Comparison of ENCODE assay signal across 9 cellular contexts in the genomic region with DNA sequence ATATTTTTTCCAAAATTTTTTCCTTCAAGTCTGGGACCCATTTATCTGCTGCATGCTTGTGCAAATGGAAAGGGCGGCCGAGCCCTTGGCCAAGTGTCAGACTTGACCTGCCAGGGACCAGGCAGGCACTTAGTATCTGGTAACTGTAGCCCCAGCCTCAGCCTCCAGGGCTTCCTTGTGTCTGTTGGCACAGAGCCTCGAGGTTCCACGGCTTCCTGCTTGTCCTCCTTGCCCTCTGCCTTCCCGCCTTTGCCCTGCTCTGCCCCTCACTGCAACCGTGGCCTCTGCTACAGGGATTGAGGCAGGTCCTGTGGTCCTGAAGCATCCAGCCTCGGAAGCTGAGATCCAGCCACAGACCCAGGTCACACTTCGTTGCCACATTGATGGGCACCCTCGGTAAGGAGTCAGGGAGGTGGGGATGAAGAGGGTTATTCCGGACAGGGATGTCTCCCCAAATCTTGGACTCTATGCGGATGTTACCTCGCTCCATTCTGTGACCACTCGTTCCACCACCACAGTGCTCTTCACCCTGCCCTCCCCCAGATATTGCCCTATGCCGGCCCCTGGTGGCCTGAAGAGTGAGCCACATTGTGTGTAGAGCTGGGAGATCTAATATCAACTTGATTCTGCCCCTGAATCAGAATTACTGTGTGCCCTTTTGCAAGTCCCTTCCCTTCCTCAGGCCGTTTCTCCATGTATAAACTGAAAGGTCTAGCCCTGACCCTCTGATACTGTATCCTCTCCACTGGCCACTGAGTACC. TPM values are rescaled to one million over a fixed set of nuclear protein-coding genes. Genes with fewer than 3 reads are reported as not detected.
DNase-seq lines count a peak whose midpoint lies in the region; ATAC-seq and TF ChIP-seq lines count a peak whose summit lies in the region.
"Had no signal": no experiment of that assay in that cellular context is flagged by ENCODE, and none has a peak within 500 bp of the region (broad histone marks: within the 10 kb centered on the region; RNA-seq: fewer than 3 reads in every experiment).

No MANE protein-coding gene starts in this region.

- no peaks in the 10 kb centered on the region for H3K9me3 Mint-ChIP-seq in activated CD4-positive, alpha-beta memory T cell treated with anti-CD3 and anti-CD28 coated beads, Interleukin-2, amount 10 ng/mL, durations not matched to agents 7 days and 5 days

- no peaks in the 10 kb centered on the region for H3K36me3 ChIP-seq in aorta (ENCODE audit: control insufficient read depth in 1 of 2, insufficient read depth in 2 of 2, low read length in 1 of 2)

- no peaks in the 10 kb centered on the region for H3K4me1 ChIP-seq in aorta (ENCODE audit: control insufficient read depth in 1 of 2, insufficient read depth in 2 of 2, low read length in 2 of 2)

- no peak for TF ChIP-seq CTCF in coronary artery (IDR thresholded peaks at IDR 0.05)

- no peak overlapping the region for H3K4me3 Mint-ChIP-seq in activated CD4-positive, alpha-beta memory T cell treated with anti-CD3 and anti-CD28 coated beads, Interleukin-2, amount 10 ng/mL, durations not matched to agents 7 days and 5 days
- H3K4me3 Mint-ChIP-seq: IgD-negative memory B cell had no signal

- H3K36me3 Mint-ChIP-seq in activated CD4-positive, alpha-beta memory T cell treated with anti-CD3 and anti-CD28 coated beads, Interleukin-2, amount 10 ng/mL, durations not matched to agents 7 days and 5 days (ENCODE audit: low read depth), result no peaks in the 10 kb centered on the region

- POLR2A ChIA-PET in activated CD4-positive, alpha-beta memory T cell treated with anti-CD3 and anti-CD28 coated beads, Interleukin-2, amount 10 ng/mL, durations not matched to agents 7 days and 5 days (lab: Charles Lee), result no interaction called here

- no peaks in the 10 kb centered on the region for H3K27me3 ChIP-seq in aorta (ENCODE audit: control insufficient read depth in 1 of 2, insufficient read depth in 2 of 2, low read length in 1 of 2)

- CTCF ChIA-PET in activated CD4-positive, alpha-beta memory T cell treated with anti-CD3 and anti-CD28 coated beads, Interleukin-2, amount 10 ng/mL, durations not matched to agents 7 days and 5 days (lab: Charles Lee), result interaction anchor here (0.6 kb wide), 1 partner anchor 524 kb away, joined by 3 read pairs; no protein-coding TSS in a partner anchor

- H3K27me3 Mint-ChIP-seq in activated CD4-positive, alpha-beta memory T cell treated with anti-CD3 and anti-CD28 coated beads, Interleukin-2, amount 10 ng/mL, durations not matched to agents 7 days and 5 days, result no peaks in the 10 kb centered on the region

- 14 to 17% methylated on average over 15 of the region's 15 CpGs for WGBS in aorta, 2 donors

- peak; percentile 70 for ATAC-seq in aorta (ENCODE audit: low FRiP score)

- intact Hi-C loops in aorta (cut with DNase I), result loop anchor here (2.0 to 5.0 kb wide), 3 partner anchors 57 to 229 kb away; no protein-coding TSS in a partner anchor

- H3K27ac ChIP-seq in aorta (ENCODE audit: low read depth in 1 of 2, low read length in 2 of 2) (no peak overlapping the region), coronary artery (no peak overlapping the region)

- no peaks in the 10 kb centered on the region for H3K9me3 ChIP-seq in aorta (ENCODE audit: control insufficient read depth, low read length)

- no peak overlapping the region for H3K27ac Mint-ChIP-seq in activated CD4-positive, alpha-beta memory T cell treated with anti-CD3 and anti-CD28 coated beads, Interleukin-2, amount 10 ng/mL, durations not matched to agents 7 days and 5 days
- H3K27ac Mint-ChIP-seq: IgD-negative memory B cell had no signal

- DNase-seq in D341Med (ENCODE audit: low spot score) (peak; percentile 72), HuH-7 (ENCODE audit: low spot score) (peak; percentile 71), iPS-NIHi11 (ENCODE audit: low spot score) (peak; percentile 70), aorta (no peak), coronary artery (ENCODE audit: low spot score) (no peak), SKM-1 treated with dmso at 0.1 percent for 144 hours (lab: John Stamatoyannopoulos, UW; ENCODE audit: unreplicated experiment) (no peak), NCI-H2107 (lab: John Stamatoyannopoulos, UW) (no peak)
- DNase-seq in activated CD4-positive, alpha-beta memory T cell treated with anti-CD3 and anti-CD28 coated beads, Interleukin-2, amount 10 ng/mL, durations not matched to agents 7 days and 5 days, result peak; percentile 20

- H3K4me3 ChIP-seq in aorta (ENCODE audit: low read length in 2 of 2) (no peak overlapping the region), coronary artery (no peak overlapping the region)

- H3K4me1 Mint-ChIP-seq in activated CD4-positive, alpha-beta memory T cell treated with anti-CD3 and anti-CD28 coated beads, Interleukin-2, amount 10 ng/mL, durations not matched to agents 7 days and 5 days, result no peaks in the 10 kb centered on the region

RNA-seq across cellular contexts. Expression of a gene that starts 41.5 kb away (rescaled TPM):
- 10 to 100 TPM; 45.8 to 45.9 TPM for total RNA-seq in activated CD4-positive, alpha-beta memory T cell treated with anti-CD3 and anti-CD28 coated beads, Interleukin-2, amount 10 ng/mL, durations not matched to agents 7 days and 5 days
- 100 to 1,000 TPM in 1 of 2 donors, 10 to 100 TPM in 1; 47.5 to 106 TPM for total RNA-seq in aorta
- polyA plus RNA-seq in aorta, result 10 to 100 TPM; 23.8 to 41.4 TPM

RNA-seq across cellular contexts. Expression of a gene that starts 52.4 kb away (rescaled TPM):
- 10 to 100 TPM; 45.0 to 45.9 TPM for total RNA-seq in activated CD4-positive, alpha-beta memory T cell treated with anti-CD3 and anti-CD28 coated beads, Interleukin-2, amount 10 ng/mL, durations not matched to agents 7 days and 5 days
- total RNA-seq in aorta, result 10 to 100 TPM; 32.6 to 54.6 TPM
- polyA plus RNA-seq in aorta, result 100 to 1,000 TPM in 1 of 2 donors, 1 to 10 TPM in 1; 8.1 to 106 TPM

RNA-seq across cellular contexts. Expression of a gene that starts 53.5 kb away (rescaled TPM):
- total RNA-seq in activated CD4-positive, alpha-beta memory T cell treated with anti-CD3 and anti-CD28 coated beads, Interleukin-2, amount 10 ng/mL, durations not matched to agents 7 days and 5 days, result under 1 TPM; 0.23 to 0.35 TPM
- total RNA-seq in aorta, result 1 to 10 TPM; 3.6 to 9.6 TPM
- polyA plus RNA-seq in aorta, result 1 to 10 TPM in 1 of 2 donors, under 1 TPM in 1; 0.13 to 6.4 TPM
- polyA plus RNA-seq: IgD-negative memory B cell had no signal

Comparison
In these comparisons a context has a peak if more than half of its experiments do, and no peak if none do; other contexts are left out.
1. DNase-seq: peak in D341Med (single experiment), HuH-7 (single experiment), activated CD4-positive, alpha-beta memory T cell treated with anti-CD3 and anti-CD28 coated beads, Interleukin-2, amount 10 ng/mL, durations not matched to agents 7 days and 5 days (single experiment) and iPS-NIHi11 (single experiment); none in aorta (0 of 2), coronary artery (single experiment), SKM-1 treated with dmso at 0.1 percent for 144 hours (single experiment) and NCI-H2107 (single experiment).